17 cellular contexts compared by ENCODE assay signal in the genomic region with DNA sequence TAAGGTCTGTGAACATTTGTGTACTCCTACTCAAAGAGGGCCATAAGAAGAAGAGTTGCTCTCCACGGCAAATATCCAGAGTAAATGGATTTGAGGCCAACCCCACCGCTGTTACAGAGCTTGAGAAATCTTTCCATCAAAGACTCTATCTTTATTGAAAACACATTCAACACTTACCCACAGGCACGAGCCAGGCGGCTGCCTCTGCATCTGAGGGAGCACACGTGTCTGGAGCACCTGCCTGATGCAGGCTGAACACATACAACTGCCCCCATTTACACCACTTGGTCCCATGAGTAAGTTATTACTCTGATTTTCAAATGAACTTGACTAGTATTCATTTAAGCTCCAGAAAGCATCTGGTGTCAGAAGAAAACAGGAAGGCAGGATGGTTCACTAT. TPM values are rescaled to one million over a fixed set of nuclear protein-coding genes. Genes with fewer than 3 reads are reported as not detected.
DNase-seq lines count a peak whose midpoint lies in the region; ATAC-seq, FAIRE-seq and TF ChIP-seq lines count a peak whose summit lies in the region.
"Had no signal": no experiment of that assay in that cellular context is flagged by ENCODE, and none has a peak within 500 bp of the region (broad histone marks: within the 10 kb centered on the region; RNA-seq: fewer than 3 reads in every experiment).

No MANE protein-coding gene starts in this region.

- no peaks in the 10 kb centered on the region for H3K9me3 ChIP-seq in CD4-positive, alpha-beta memory T cell (ENCODE audit: control insufficient read depth in 1 of 2, low read length in 2 of 2)
- H3K9me3 ChIP-seq in MM.1S (replicated peaks; ENCODE audit: insufficient read depth, low read length), result no peaks in the 10 kb centered on the region
- no peaks in the 10 kb centered on the region for H3K9me3 ChIP-seq in gastroesophageal sphincter

- DNase-seq in CD4-positive, alpha-beta memory T cell, result no peak
- no peak for DNase-seq in MM.1S
- no peak for DNase-seq in stimulated activated effector memory CD8-positive, alpha-beta T cell treated with anti-CD3 and anti-CD28 coated beads, Interleukin-12 subunit alpha, Interleukin-12 subunit beta, amount 100 ng/mL, for 72 hours (ENCODE audit: low spot score in 2 of 2)
- no peak for DNase-seq in GM19239 (ENCODE audit: insufficient read length, low spot score)
- no peak for DNase-seq in endothelial cell (ENCODE audit: low spot score)
- DNase-seq in NCI-H1092 (lab: John Stamatoyannopoulos, UW), result no peak
- DNase-seq: activated naive CD8-positive, alpha-beta T cell treated with anti-CD3 and anti-CD28 coated beads, Interleukin-2, amount 10 ng/mL, durations not matched to agents 7 days and 5 days; activated T-cell treated with anti-CD3 and anti-CD28 coated beads, Interleukin-2, amount 50 U/mL, for 48 hours; KBM-7; kidney; NCI-H2081; NCI-H446 treated with DMSO at 0.1 percent for 48 hours; SW 1271 had no signal

- no peak for FAIRE-seq in GM19239 (lab: Jason Lieb, UNC)
- FAIRE-seq: bronchial epithelial cell, G401.6, kidney had no signal

- no peak overlapping the region for H3K4me3 ChIP-seq in CD4-positive, alpha-beta memory T cell (ENCODE audit: low read length in 2 of 2)
- no peak overlapping the region for H3K4me3 ChIP-seq in MM.1S (ENCODE audit: low read length)
- H3K4me3 ChIP-seq in gastroesophageal sphincter, result no peak overlapping the region

- H3K4me1 Mint-ChIP-seq in CD4-positive, alpha-beta memory T cell, result no peaks in the 10 kb centered on the region
- H3K4me1 Mint-ChIP-seq in stimulated activated effector memory CD8-positive, alpha-beta T cell treated with anti-CD3 and anti-CD28 coated beads, Interleukin-12 subunit alpha, Interleukin-12 subunit beta, amount 100 ng/mL, for 72 hours, result no peaks in the 10 kb centered on the region
- no peaks in the 10 kb centered on the region for H3K4me1 Mint-ChIP-seq in endothelial cell (ENCODE audit: unreplicated experiment)
- H3K4me1 Mint-ChIP-seq: activated naive CD8-positive, alpha-beta T cell treated with anti-CD3 and anti-CD28 coated beads, Interleukin-2, amount 10 ng/mL, durations not matched to agents 7 days and 5 days had no signal

- H3K27me3 ChIP-seq in CD4-positive, alpha-beta memory T cell (ENCODE audit: insufficient read depth, low read length), result no peaks in the 10 kb centered on the region
- no peaks in the 10 kb centered on the region for H3K27me3 ChIP-seq in MM.1S (replicated peaks; ENCODE audit: insufficient read depth, low read length)
- no peaks in the 10 kb centered on the region for H3K27me3 ChIP-seq in gastroesophageal sphincter

- no peak overlapping the region for H3K27ac ChIP-seq in CD4-positive, alpha-beta memory T cell (ENCODE audit: low read depth, low read length)
- H3K27ac ChIP-seq in MM.1S (ENCODE audit: low read length) (peak overlapping the region; percentile 1; the same call in 1 of the 2 replicates), gastroesophageal sphincter (peak overlapping the region; percentile 29 to 63 (median 54))
- H3K27ac ChIP-seq: RWPE1 had no signal

- POLR2A ChIA-PET in CD4-positive, alpha-beta memory T cell (lab: Charles Lee; ENCODE audit: partially characterized antibody), result interaction anchor here (1.2 to 3.6 kb wide), 2 partner anchors 39 to 536 kb away, joined by 4 to 13 read pairs; partner anchors contain the start of genes CBLL1 and HBP1

- no peak overlapping the region for H2AFZ ChIP-seq in MM.1S (ENCODE audit: low read length)

- 90% methylated on average over 5 of the region's 5 CpGs; no CpG with 5 or more reads in 1 of the 2 donors for WGBS in gastroesophageal sphincter (ENCODE audit: low coverage in 1 of 2), 2 donors

- ATAC-seq in gastroesophageal sphincter, result no peak
- no peak for ATAC-seq in stimulated activated effector memory CD8-positive, alpha-beta T cell treated with anti-CD3 and anti-CD28 coated beads, Interleukin-12 subunit alpha, Interleukin-12 subunit beta, amount 100 ng/mL, for 72 hours

- H3K4me2 ChIP-seq in MM.1S (ENCODE audit: low read depth, low read length), result no peak overlapping the region

- no peaks in the 10 kb centered on the region for H3K9me2 ChIP-seq in MM.1S (replicated peaks; ENCODE audit: insufficient read depth, low read length)

- TF ChIP-seq CTCF in MM.1S (IDR thresholded peaks at IDR 0.05; ENCODE audit: low read length) (no peak), gastroesophageal sphincter (IDR thresholded peaks at IDR 0.05) (no peak), endothelial cell (IDR thresholded peaks at IDR 0.05; ENCODE audit: unreplicated experiment) (no peak)

- H3K4me1 ChIP-seq in CD4-positive, alpha-beta memory T cell (ENCODE audit: insufficient read depth, low read length), result no peaks in the 10 kb centered on the region
- peaks cover 13% of the 10 kb centered on the region for H3K4me1 ChIP-seq in MM.1S (ENCODE audit: low read length)
- peaks cover 8 to 35% (median 13%) of the 10 kb centered on the region in 3 donors for H3K4me1 ChIP-seq in gastroesophageal sphincter

- no peaks in the 10 kb centered on the region for H4K20me1 ChIP-seq in MM.1S (ENCODE audit: insufficient read depth, low read length)

- intact Hi-C loops in CD4-positive, alpha-beta memory T cell (cut with micrococcal nuclease), result no loop called here

- peaks cover 56 to 80% of the 10 kb centered on the region in 2 donors for H3K36me3 Mint-ChIP-seq in CD4-positive, alpha-beta memory T cell
- peaks cover 58% of the 10 kb centered on the region for H3K36me3 Mint-ChIP-seq in stimulated activated effector memory CD8-positive, alpha-beta T cell treated with anti-CD3 and anti-CD28 coated beads, Interleukin-12 subunit alpha, Interleukin-12 subunit beta, amount 100 ng/mL, for 72 hours
- H3K36me3 Mint-ChIP-seq in endothelial cell (ENCODE audit: low read depth, unreplicated experiment), result peaks cover 22% of the 10 kb centered on the region

- no peaks in the 10 kb centered on the region for H3K9me3 Mint-ChIP-seq in CD4-positive, alpha-beta memory T cell
- no peaks in the 10 kb centered on the region for H3K9me3 Mint-ChIP-seq in stimulated activated effector memory CD8-positive, alpha-beta T cell treated with anti-CD3 and anti-CD28 coated beads, Interleukin-12 subunit alpha, Interleukin-12 subunit beta, amount 100 ng/mL, for 72 hours
- no peaks in the 10 kb centered on the region for H3K9me3 Mint-ChIP-seq in endothelial cell (ENCODE audit: unreplicated experiment)
- H3K9me3 Mint-ChIP-seq: activated naive CD8-positive, alpha-beta T cell treated with anti-CD3 and anti-CD28 coated beads, Interleukin-2, amount 10 ng/mL, durations not matched to agents 7 days and 5 days had no signal

- CTCF ChIA-PET in CD4-positive, alpha-beta memory T cell (lab: Charles Lee; ENCODE audit: partially characterized antibody), result no interaction called here

- H3K79me2 ChIP-seq in MM.1S (ENCODE audit: low read length), result no peaks in the 10 kb centered on the region

- H3K9ac ChIP-seq in MM.1S (ENCODE audit: low read length), result no peak overlapping the region

- no peak overlapping the region for H3K4me3 Mint-ChIP-seq in CD4-positive, alpha-beta memory T cell
- no peak overlapping the region for H3K4me3 Mint-ChIP-seq in stimulated activated effector memory CD8-positive, alpha-beta T cell treated with anti-CD3 and anti-CD28 coated beads, Interleukin-12 subunit alpha, Interleukin-12 subunit beta, amount 100 ng/mL, for 72 hours
- no peak overlapping the region for H3K4me3 Mint-ChIP-seq in endothelial cell (ENCODE audit: unreplicated experiment)
- H3K4me3 Mint-ChIP-seq: activated naive CD8-positive, alpha-beta T cell treated with anti-CD3 and anti-CD28 coated beads, Interleukin-2, amount 10 ng/mL, durations not matched to agents 7 days and 5 days had no signal

- H3K27me3 Mint-ChIP-seq in CD4-positive, alpha-beta memory T cell, result no peaks in the 10 kb centered on the region
- peaks cover 2% of the 10 kb centered on the region for H3K27me3 Mint-ChIP-seq in endothelial cell (ENCODE audit: unreplicated experiment)
- H3K27me3 Mint-ChIP-seq: activated naive CD8-positive, alpha-beta T cell treated with anti-CD3 and anti-CD28 coated beads, Interleukin-2, amount 10 ng/mL, durations not matched to agents 7 days and 5 days had no signal

- no peaks in the 10 kb centered on the region for H3F3A ChIP-seq in MM.1S (ENCODE audit: insufficient read depth, low read length)

- TF ChIP-seq POLR2A in gastroesophageal sphincter (IDR thresholded peaks at IDR 0.05), result no peak

- peaks cover 40% of the 10 kb centered on the region for H3K36me3 ChIP-seq in CD4-positive, alpha-beta memory T cell (ENCODE audit: insufficient read depth, low read length)
- 0 out of 2 replicates have a peak, but pooled peaks cover 5% of the 10 kb centered on the region for H3K36me3 ChIP-seq in MM.1S (replicated peaks; ENCODE audit: insufficient read depth, low read length)
- H3K36me3 ChIP-seq in gastroesophageal sphincter, result peaks cover 5 to 53% of the 10 kb centered on the region in 2 donors

- H3K27ac Mint-ChIP-seq in CD4-positive, alpha-beta memory T cell, result peak overlapping the region in 4 of 7 donors; percentile 25 to 62 (median 36)
- peak overlapping the region; percentile 26 for H3K27ac Mint-ChIP-seq in stimulated activated effector memory CD8-positive, alpha-beta T cell treated with anti-CD3 and anti-CD28 coated beads, Interleukin-12 subunit alpha, Interleukin-12 subunit beta, amount 100 ng/mL, for 72 hours
- H3K27ac Mint-ChIP-seq in endothelial cell (ENCODE audit: unreplicated experiment), result no peak overlapping the region
- H3K27ac Mint-ChIP-seq: activated naive CD8-positive, alpha-beta T cell treated with anti-CD3 and anti-CD28 coated beads, Interleukin-2, amount 10 ng/mL, durations not matched to agents 7 days and 5 days had no signal

- no peak for TF ChIP-seq EP300 in gastroesophageal sphincter (IDR thresholded peaks at IDR 0.05)

RNA-seq across cellular contexts. Expression of gene HBP1, which starts 38.7 kb away (rescaled TPM):
- total RNA-seq in CD4-positive, alpha-beta memory T cell, result 100 to 1,000 TPM; 111 to 116 TPM
- 10 to 100 TPM; 71.6 to 98.2 TPM for polyA plus RNA-seq in CD4-positive, alpha-beta memory T cell
- total RNA-seq in gastroesophageal sphincter (100 to 1,000 TPM in 3 of 4 donors, 10 to 100 TPM in 1; 57.1 to 126 (median 118) TPM), endothelial cell (ENCODE audit: unreplicated experiment) (50.9 TPM)
